In genomic region chr9:62838024-62838718, GRCh38 we compare ENCODE assay signal across 8 cellular contexts.
DNase-seq lines count a peak whose midpoint lies in the region; ATAC-seq lines count a peak whose summit lies in the region.
"Not testable (repeated sequence)": the region's sequence is repeated elsewhere in the genome, so short reads cannot be mapped to it uniquely, and the experiment has no call there.

No MANE protein-coding gene starts in this region.

- peak overlapping the region; percentile 50 for H3K27ac ChIP-seq in right cardiac atrium (ENCODE audit: low read length)

- intact Hi-C loops in right cardiac atrium (cut with DNase I) = not testable (repeated sequence)

- peak overlapping the region in 1 of 2 donors; percentile 68 for H3K27ac Mint-ChIP-seq in stimulated activated naive CD8-positive, alpha-beta T cell treated with anti-CD3 and anti-CD28 coated beads, Interleukin-15, amount 100 ng/mL, for 72 hours

- peak overlapping the region; percentile 19 for H3K4me3 ChIP-seq in right cardiac atrium (ENCODE audit: low read length)

- DNase-seq in GM03348 (ENCODE audit: low spot score) = peak; percentile 77
- DNase-seq in HK-2 (ENCODE audit: unreplicated experiment) = peak; percentile 84
- DNase-seq in activated CD4-positive, CD25-positive, alpha-beta regulatory T cell treated with anti-CD3 and anti-CD28 coated beads, Interleukin-2, amount 50 U/mL, for 72 hours = peak; percentile 80
- DNase-seq in brain pericyte (ENCODE audit: low read depth, low spot score) = peak; percentile 29
- peak; percentile 88 to 97 (median 97) for DNase-seq in right cardiac atrium
- DNase-seq in pons (ENCODE audit: low spot score) = peak; percentile 92
- peak; percentile 94 to 99 for DNase-seq in stimulated activated naive CD8-positive, alpha-beta T cell treated with anti-CD3 and anti-CD28 coated beads, Interleukin-15, amount 100 ng/mL, for 72 hours

- H3K27me3 ChIP-seq in right cardiac atrium (ENCODE audit: control insufficient read depth, insufficient read depth) = not testable (repeated sequence)

- not testable (repeated sequence) for H3K4me1 Mint-ChIP-seq in stimulated activated naive CD8-positive, alpha-beta T cell treated with anti-CD3 and anti-CD28 coated beads, Interleukin-15, amount 100 ng/mL, for 72 hours

- under 1% methylated on average over 57 of the region's 60 CpGs for WGBS in right cardiac atrium

- not testable (repeated sequence) for H3K9me3 Mint-ChIP-seq in stimulated activated naive CD8-positive, alpha-beta T cell treated with anti-CD3 and anti-CD28 coated beads, Interleukin-15, amount 100 ng/mL, for 72 hours

- ATAC-seq in GM21717 (IDR thresholded peaks at IDR 0.05; ENCODE audit: unreplicated experiment) (peak; percentile 100), right cardiac atrium (peak; percentile 100)
- ATAC-seq in stimulated activated naive CD8-positive, alpha-beta T cell treated with anti-CD3 and anti-CD28 coated beads, Interleukin-15, amount 100 ng/mL, for 72 hours = peak; percentile 100

- peaks cover 31% of the 10 kb centered on the region for H3K27me3 Mint-ChIP-seq in stimulated activated naive CD8-positive, alpha-beta T cell treated with anti-CD3 and anti-CD28 coated beads, Interleukin-15, amount 100 ng/mL, for 72 hours

- peak overlapping the region; percentile 87 to 88 for H3K4me3 Mint-ChIP-seq in stimulated activated naive CD8-positive, alpha-beta T cell treated with anti-CD3 and anti-CD28 coated beads, Interleukin-15, amount 100 ng/mL, for 72 hours

- H3K9me3 ChIP-seq in right cardiac atrium (ENCODE audit: control insufficient read depth, low read length) = not testable (repeated sequence)

- not testable (repeated sequence) for H3K4me1 ChIP-seq in right cardiac atrium (ENCODE audit: control insufficient read depth, insufficient read depth, low read length)

Comparison
In these comparisons a context has a peak if more than half of its experiments do, and no peak if none do; other contexts are left out.
1. Peak in every context shown above with its lines: DNase-seq, ATAC-seq, H3K4me3 ChIP-seq and H3K27ac ChIP-seq.
2. DNase-seq: peak in every context shown above with its lines; median percentile 97 in right cardiac atrium; 96 in stimulated activated naive CD8-positive, alpha-beta T cell treated with anti-CD3 and anti-CD28 coated beads, Interleukin-15, amount 100 ng/mL, for 72 hours; 92 in pons; 84 in HK-2; 80 in activated CD4-positive, CD25-positive, alpha-beta regulatory T cell treated with anti-CD3 and anti-CD28 coated beads, Interleukin-2, amount 50 U/mL, for 72 hours; 77 in GM03348; 29 in brain pericyte.